8 cellular contexts compared by ENCODE assay signal in genomic region chr5:14142856-14143508, GRCh38. TPM values are rescaled to one million over a fixed set of nuclear protein-coding genes. Genes with fewer than 3 reads are reported as not detected.
DNase-seq lines count a peak whose midpoint lies in the region; ATAC-seq and TF ChIP-seq lines count a peak whose summit lies in the region.

TRIO (plus strand) TSS chr5:14143342; CDS start chr5:14143726, 384 bp downstream.

- H3K27ac Mint-ChIP-seq in T-helper 17 cell: peak within 1 kb of the TSS; percentile 61

- peak within 1 kb of the TSS; percentile 83 for H3K4me3 ChIP-seq in astrocyte of the cerebellum (ENCODE audit: low read depth, low read length)

- H3K36me3 Mint-ChIP-seq in T-helper 17 cell (ENCODE audit: low read depth): peaks cover 8% of the 10 kb centered on the region

- H3K27me3 Mint-ChIP-seq in T-helper 17 cell: peaks cover 36% of the 10 kb centered on the region

- peaks cover 5% of the 10 kb centered on the region for H3K9me3 ChIP-seq in T-helper 17 cell (ENCODE audit: control insufficient read depth, low read length, poor library complexity, severe bottlenecking)

- in situ Hi-C loops in astrocyte of the cerebellum (cut with HindIII; ENCODE audit: low sequenced_read_pairs): loop anchor here (10.0 kb wide), 1 partner anchor 52 kb away; no protein-coding TSS in a partner anchor

- peak; percentile 92 to 97 (median 94) for DNase-seq in NCI-H1417 (lab: John Stamatoyannopoulos, UW)
- peak; percentile 54 to 67 (median 57) for DNase-seq in T-helper 17 cell
- peak; percentile 90 for DNase-seq in astrocyte of the cerebellum (ENCODE audit: low read depth)
- DNase-seq in hippocampal formation (lab: John Stamatoyannopoulos, UW): peak; percentile 87 to 91
- DNase-seq in retina: peak; percentile 94
- no peak for DNase-seq in OCI-M2 (lab: John Stamatoyannopoulos, UW; ENCODE audit: unreplicated experiment)

- H3K4me3 Mint-ChIP-seq in T-helper 17 cell: peak within 1 kb of the TSS; percentile 92

- TF ChIP-seq CTCF in GM12872 (IDR thresholded peaks at IDR 0.05; ENCODE audit: insufficient read depth, low read depth, low read length) (peak; percentile 62), astrocyte of the cerebellum (IDR thresholded peaks at IDR 0.05; ENCODE audit: low read depth, low read length, missing control alignments) (peak; percentile 61)

- peaks cover 8% of the 10 kb centered on the region for H3K4me1 Mint-ChIP-seq in T-helper 17 cell

- ATAC-seq in HG02678 (IDR thresholded peaks at IDR 0.05; ENCODE audit: unreplicated experiment): peak; percentile 43
- peak; percentile 68 for ATAC-seq in T-helper 17 cell

RNA-seq across cellular contexts. Expression of gene TRIO, which starts in this region (rescaled TPM):
- total RNA-seq in T-helper 17 cell: 10 to 100 TPM; 19.3 to 19.5 TPM
